1 cellular context compared by ENCODE assay signal in genomic region chr5:10549123-10549514, GRCh38. TPM values are rescaled to one million over a fixed set of nuclear protein-coding genes. Genes with fewer than 3 reads are reported as not detected.
"Had no signal": no experiment of that assay in that cellular context is flagged by ENCODE, and none has a peak within 500 bp of the region (broad histone marks: within the 10 kb centered on the region; RNA-seq: fewer than 3 reads in every experiment).

No MANE protein-coding gene starts in this region.

RNA-seq across cellular contexts. Expression of gene ANKRD33B, which starts 14.8 kb away (rescaled TPM):
- polyA plus RNA-seq: neural cell had no signal
